ENCODE assay signal across 16 cellular contexts in the genomic region with DNA sequence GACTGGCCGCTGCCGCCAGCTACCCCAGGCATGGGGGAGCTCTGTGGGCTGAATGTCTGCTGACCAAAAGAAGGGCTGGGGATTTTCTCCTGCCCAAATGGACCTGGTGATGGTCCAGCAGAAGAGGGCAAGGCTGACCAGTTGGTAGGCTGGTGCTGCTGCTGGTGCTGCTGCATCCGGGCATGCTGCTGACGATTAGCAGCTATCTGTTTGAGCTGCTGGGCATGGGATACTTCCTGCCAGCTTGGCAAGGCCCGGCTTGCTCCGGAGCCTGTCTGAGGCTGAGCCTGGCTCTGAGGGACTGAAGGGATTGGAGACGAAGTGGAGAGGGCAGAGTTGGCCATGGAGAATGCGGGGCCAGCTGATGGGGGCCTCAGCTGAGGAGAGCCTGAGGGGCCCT.
DNase-seq lines count a peak whose midpoint lies in the region; ATAC-seq, FAIRE-seq and TF ChIP-seq lines count a peak whose summit lies in the region.
"Had no signal": no experiment of that assay in that cellular context is flagged by ENCODE, and none has a peak within 500 bp of the region (broad histone marks: within the 10 kb centered on the region; RNA-seq: fewer than 3 reads in every experiment).

No MANE protein-coding gene starts in this region.

- no peak overlapping the region; the same call in 1 of the 2 replicates for H3K14ac ChIP-seq in H9 (ENCODE audit: insufficient read depth, low read length)

- no peak overlapping the region for H3K56ac ChIP-seq in H9 (ENCODE audit: insufficient read length, low read depth, low read length)

- no peak for DNase-seq in activated naive CD4-positive, alpha-beta T cell treated with anti-CD3 and anti-CD28 coated beads, Interleukin-2, amount 50 U/mL, for 72 hours (ENCODE audit: low spot score in 2 of 2)
- DNase-seq in activated naive CD4-positive, alpha-beta T cell treated with anti-CD3 and anti-CD28 coated beads, Interleukin-2, amount 50 U/mL, for 16 hours = no peak
- DNase-seq in H9 (no peak), K562 (ENCODE audit: extremely low read depth in 1 of 4, low spot score in 3 of 4) (no peak), foreskin fibroblast (no peak), D341Med (ENCODE audit: low spot score) (no peak)
- no peak for DNase-seq in activated CD4-positive, CD25-positive, alpha-beta regulatory T cell treated with anti-CD3 and anti-CD28 coated beads, Interleukin-2, amount 50 U/mL, for 72 hours
- DNase-seq: ACHN; CD8-positive, alpha-beta memory T cell; NCI-H1417; NCI-H1930; NCI-H510A treated with DMSO at 0.1 percent for 48 hours had no signal

- H3K79me1 ChIP-seq in H9 (ENCODE audit: insufficient read depth, low read depth, low read length, poor library complexity, severe bottlenecking) = no peaks in the 10 kb centered on the region

- H2BK120ac ChIP-seq in H9 (ENCODE audit: low read depth, low read length, poor library complexity, severe bottlenecking) = no peak overlapping the region

- H3K4ac ChIP-seq in H9 (ENCODE audit: low read depth, low read length) = no peak overlapping the region

- no peaks in the 10 kb centered on the region for H3K27me3 Mint-ChIP-seq in H9 (ENCODE audit: low read depth)
- H3K27me3 Mint-ChIP-seq in stimulated activated memory B cell treated with anti-CD40 and anti-IgM and Interleukin-4, amounts not matched to agents 10 μg/mL and 1 μg/mL and 100 μg/mL, for 72 hours = no peaks in the 10 kb centered on the region
- H3K27me3 Mint-ChIP-seq: CD8-positive, alpha-beta memory T cell had no signal

- H4K8ac ChIP-seq in H9 (replicated peaks; ENCODE audit: insufficient read length, low read depth, low read length) = no peak overlapping the region

- no peak overlapping the region for H3K4me2 ChIP-seq in H9 (ENCODE audit: insufficient read depth, insufficient read length, low read length)
- no peak overlapping the region for H3K4me2 ChIP-seq in K562 (ENCODE audit: insufficient read depth, low read length)

- H2BK15ac ChIP-seq in H9 (ENCODE audit: low read depth, low read length) = peak overlapping the region; percentile 57; the same call in 1 of the 2 replicates

- H2AFZ ChIP-seq in H9 (ENCODE audit: low read length) (no peak overlapping the region), K562 (ENCODE audit: low read depth, low read length) (no peak overlapping the region)

- intact Hi-C loops in K562 (cut with micrococcal nuclease) = no loop called here

- no peak overlapping the region for H2BK5ac ChIP-seq in H9 (ENCODE audit: insufficient read length, low read length)

- no peak overlapping the region for H2BK20ac ChIP-seq in H9 (ENCODE audit: low read depth, low read length, poor library complexity, severe bottlenecking)

- in situ Hi-C loops in K562 (cut with MboI) = no loop called here

- peaks cover 7 to 52% of the 10 kb centered on the region in 2 donors for H3K36me3 Mint-ChIP-seq in activated naive CD4-positive, alpha-beta T cell treated with anti-CD3 and anti-CD28 coated beads, Interleukin-2, amount 50 U/mL, for 72 hours
- no peaks in the 10 kb centered on the region for H3K36me3 Mint-ChIP-seq in H9 (ENCODE audit: insufficient read depth in 1 of 3, low read depth in 3 of 3)
- peaks cover 32% of the 10 kb centered on the region for H3K36me3 Mint-ChIP-seq in stimulated activated memory B cell treated with anti-CD40 and anti-IgM and Interleukin-4, amounts not matched to agents 10 μg/mL and 1 μg/mL and 100 μg/mL, for 72 hours

- H4K91ac ChIP-seq in H9 (ENCODE audit: insufficient read length, low read depth, low read length) = no peak overlapping the region

- no peaks in the 10 kb centered on the region for H3K9me1 ChIP-seq in K562 (ENCODE audit: control insufficient read depth, insufficient read depth, low read length)

- TF ChIP-seq CTCF in H9 (conservative IDR thresholded peaks at IDR 0.05) = no peak
- no peak for TF ChIP-seq CTCF in K562 (IDR thresholded peaks at IDR 0.05 in 2 of 3, conservative IDR thresholded peaks at IDR 0.05 in 1 of 3; ENCODE audit: insufficient read depth in 2 of 3, low read depth in 1 of 3, low read length in 3 of 3)
- TF ChIP-seq CTCF in foreskin fibroblast (IDR thresholded peaks at IDR 0.05; ENCODE audit: low read depth, low read length) = no peak

- H4K20me1 ChIP-seq in H9 (ENCODE audit: control insufficient read depth, insufficient read depth, insufficient read length) (no peaks in the 10 kb centered on the region), K562 (replicated peaks; ENCODE audit: control insufficient read depth, insufficient read depth, low read length) (no peaks in the 10 kb centered on the region)

- TF ChIP-seq RAD21 in K562 (CRISPR knock-in tag; conservative IDR thresholded peaks at IDR 0.05 in 1 of 2, IDR thresholded peaks at IDR 0.05 in 1 of 2) = no peak

- peak overlapping the region; percentile 42 to 87 for H3K27ac Mint-ChIP-seq in activated naive CD4-positive, alpha-beta T cell treated with anti-CD3 and anti-CD28 coated beads, Interleukin-2, amount 50 U/mL, for 72 hours
- 0 out of 7 replicates have a peak overlapping the region, but pooled peaks of 1 of the 3 experiments have one; percentile 45 for H3K27ac Mint-ChIP-seq in H9
- H3K27ac Mint-ChIP-seq in stimulated activated memory B cell treated with anti-CD40 and anti-IgM and Interleukin-4, amounts not matched to agents 10 μg/mL and 1 μg/mL and 100 μg/mL, for 72 hours = peak overlapping the region; percentile 58

- no peak for TF ChIP-seq EP300 in K562 (IDR thresholded peaks at IDR 0.05; ENCODE audit: low read length)

- CTCF ChIA-PET in K562 (lab: Yijun Ruan, JAX; ENCODE audit: low intra/inter-chr PET ratio) = no interaction called here

- WGBS in H9 (ENCODE audit: extremely low coverage, insufficient read length, low lambda C conversion rate) = no CpG with 5 or more reads among the region's 8 CpGs
- WGBS in K562 (ENCODE audit: insufficient coverage, low coverage, missing lambda C conversion rate) = 96% methylated on average over 8 of the region's 8 CpGs

- H3K4me1 Mint-ChIP-seq in H9 = peaks cover 13 to 15% of the 10 kb centered on the region in 2 experiments
- H3K4me1 Mint-ChIP-seq in stimulated activated memory B cell treated with anti-CD40 and anti-IgM and Interleukin-4, amounts not matched to agents 10 μg/mL and 1 μg/mL and 100 μg/mL, for 72 hours = peaks cover 22% of the 10 kb centered on the region

- FAIRE-seq in K562 (lab: Jason Lieb, UNC) = no peak
- FAIRE-seq: H54 had no signal

- H3K27ac ChIP-seq in H9 (ENCODE audit: insufficient read length, low read depth, low read length) (no peak overlapping the region), K562 (ENCODE audit: extremely low read depth, low read depth, low read length) (no peak overlapping the region)
- H3K27ac ChIP-seq: RWPE1, SJSA1 had no signal

- no peak overlapping the region for H2BK12ac ChIP-seq in H9 (ENCODE audit: insufficient read length, low read depth, low read length)

- H3K18ac ChIP-seq in H9 (ENCODE audit: insufficient read length, low read depth, low read length) = no peak overlapping the region

- no peak overlapping the region for H3K4me3 ChIP-seq in K562
- no peak overlapping the region for H3K4me3 ChIP-seq in foreskin fibroblast (ENCODE audit: low read depth in 1 of 2, low read length in 2 of 2)
- H3K4me3 ChIP-seq: SJSA1 had no signal

- no peaks in the 10 kb centered on the region for H3K9me3 Mint-ChIP-seq in activated naive CD4-positive, alpha-beta T cell treated with anti-CD3 and anti-CD28 coated beads, Interleukin-2, amount 50 U/mL, for 72 hours
- no peaks in the 10 kb centered on the region for H3K9me3 Mint-ChIP-seq in H9
- H3K9me3 Mint-ChIP-seq in stimulated activated memory B cell treated with anti-CD40 and anti-IgM and Interleukin-4, amounts not matched to agents 10 μg/mL and 1 μg/mL and 100 μg/mL, for 72 hours = no peaks in the 10 kb centered on the region
- H3K9me3 Mint-ChIP-seq: CD8-positive, alpha-beta memory T cell had no signal

- H3T11ph ChIP-seq in H9 (ENCODE audit: low read length) = no peak overlapping the region

- no peak overlapping the region for H2AK5ac ChIP-seq in H9 (ENCODE audit: insufficient read length, low read length)

- H4K5ac ChIP-seq in H9 (ENCODE audit: insufficient read length, low read depth, low read length) = no peak overlapping the region

- H3K79me2 ChIP-seq in H9 (ENCODE audit: insufficient read depth, low read length) (no peaks in the 10 kb centered on the region), K562 (ENCODE audit: control insufficient read depth, insufficient read depth, low read length) (no peaks in the 10 kb centered on the region)

- H3K23ac ChIP-seq in H9 (ENCODE audit: insufficient read length, low read depth, low read length) = no peak overlapping the region

- no peak overlapping the region for H3K4me3 Mint-ChIP-seq in H9
- H3K4me3 Mint-ChIP-seq in stimulated activated memory B cell treated with anti-CD40 and anti-IgM and Interleukin-4, amounts not matched to agents 10 μg/mL and 1 μg/mL and 100 μg/mL, for 72 hours = no peak overlapping the region

- ATAC-seq in activated naive CD4-positive, alpha-beta T cell treated with anti-CD3 and anti-CD28 coated beads, Interleukin-2, amount 50 U/mL, for 72 hours = no peak
- ATAC-seq in K562 = no peak
- no peak for ATAC-seq in stimulated activated memory B cell treated with anti-CD40 and anti-IgM and Interleukin-4, amounts not matched to agents 10 μg/mL and 1 μg/mL and 100 μg/mL, for 72 hours

- H3K4me1 ChIP-seq in H9 (ENCODE audit: insufficient read depth, low read length) = 0 out of 2 replicates have a peak, but pooled peaks cover 3% of the 10 kb centered on the region
- H3K4me1 ChIP-seq in K562 (replicated peaks in 1 of 2; ENCODE audit: control insufficient read depth in 2 of 2, insufficient read depth in 2 of 2, low read length in 2 of 2) = peaks cover 0 to 4% of the 10 kb centered on the region in 2 experiments; a peak in 3 of 5 replicates

- H3K27me3 ChIP-seq in H9 (ENCODE audit: insufficient read depth, low read length) (no peaks in the 10 kb centered on the region), K562 (ENCODE audit: control insufficient read depth in 2 of 2, insufficient read depth in 2 of 2, low read length in 2 of 2) (no peaks in the 10 kb centered on the region)
- H3K27me3 ChIP-seq: SJSA1 had no signal

- H3K9me3 ChIP-seq in H9 (ENCODE audit: control insufficient read depth, low read depth, low read length) (no peaks in the 10 kb centered on the region), K562 (replicated peaks; ENCODE audit: control insufficient read depth, insufficient read depth, low read depth, low read length) (no peaks in the 10 kb centered on the region)
- H3K9me3 ChIP-seq: SJSA1 had no signal

- H3K9ac ChIP-seq in H9 (ENCODE audit: extremely low read depth, insufficient read length, low read length) = no peak overlapping the region
- peak overlapping the region in 1 of 2 experiments; percentile 61; a peak in 1 of 4 replicates for H3K9ac ChIP-seq in K562 (ENCODE audit: insufficient read depth in 1 of 2, low read depth in 2 of 2, low read length in 2 of 2)

- POLR2A ChIA-PET in K562 (lab: Yijun Ruan, JAX) = no interaction called here

- H3K36me3 ChIP-seq in K562 (ENCODE audit: control insufficient read depth, insufficient read depth, low read length) = peaks cover 4% of the 10 kb centered on the region; the same call in 2 of the 3 replicates

- H3K23me2 ChIP-seq in H9 (ENCODE audit: insufficient read length, low read depth, low read length, poor library complexity, severe bottlenecking) = no peaks in the 10 kb centered on the region

- BruUV-seq in K562 (replicated peaks; lab: Mats Ljungman, UMichigan) = TSS peak; percentile 22

- TF ChIP-seq POLR2A in K562 (conservative IDR thresholded peaks at IDR 0.05) = no peak

TF ChIP-seq in K562, 482 proteins besides CTCF, POLR2A, EP300 and RAD21 (continues in another document):
- no peak for TF ChIP-seq CBFB (CRISPR knock-in tag; IDR thresholded peaks at IDR 0.05)
